Comparison of ENCODE assay signal across 7 cellular contexts in genomic region chr15:38117781-38118180, GRCh38.
"Had no signal": no experiment of that assay in that cellular context is flagged by ENCODE, and none has a peak within 500 bp of the region (broad histone marks: within the 10 kb centered on the region; RNA-seq: fewer than 3 reads in every experiment).

No MANE protein-coding gene starts in this region.

- H3K27ac ChIP-seq: HL-60 had no signal

- FAIRE-seq: HepG2, HTR-8/SVneo, K562 had no signal

- DNase-seq: IMR-90, KBM-7, KG1 had no signal

- H3K4me3 ChIP-seq: K562 had no signal
